ENCODE assay signal across 1 cellular context in genomic region chr4:94414907-94415306, GRCh38.
TF ChIP-seq lines count a peak whose summit lies in the region.

No MANE protein-coding gene starts in this region.

TF ChIP-seq in HCT116, 20 proteins besides CTCF, POLR2A, EP300 and RAD21 (continued from another document):
- no peak for TF ChIP-seq REST (IDR thresholded peaks at IDR 0.05; ENCODE audit: low read depth)
- no peak for TF ChIP-seq FOSL1 (IDR thresholded peaks at IDR 0.05; ENCODE audit: low read depth)
- no peak for TF ChIP-seq SIN3A (IDR thresholded peaks at IDR 0.05; ENCODE audit: low read depth)
- no peak for TF ChIP-seq YY1 (IDR thresholded peaks at IDR 0.05; ENCODE audit: extremely low read depth, insufficient replicate concordance, low read depth, low read length)
- TF ChIP-seq ATF3 (IDR thresholded peaks at IDR 0.05): no peak
- no peak for TF ChIP-seq POLR2AphosphoS5 (IDR thresholded peaks at IDR 0.05; ENCODE audit: low read depth, low read length)
- TF ChIP-seq ZBTB33 (IDR thresholded peaks at IDR 0.05; ENCODE audit: extremely low read depth, insufficient replicate concordance, low read length): no peak
- TF ChIP-seq EZH2 (IDR thresholded peaks at IDR 0.05): no peak
- TF ChIP-seq, protein P1, sequence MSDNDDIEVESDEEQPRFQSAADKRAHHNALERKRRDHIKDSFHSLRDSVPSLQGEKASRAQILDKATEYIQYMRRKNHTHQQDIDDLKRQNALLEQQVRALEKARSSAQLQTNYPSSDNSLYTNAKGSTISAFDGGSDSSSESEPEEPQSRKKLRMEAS (IDR thresholded peaks at IDR 0.05): no peak
TF ChIP-seq in HCT116: peak in this region for 0.
